ENCODE assay signal across 14 cellular contexts in the genomic region with DNA sequence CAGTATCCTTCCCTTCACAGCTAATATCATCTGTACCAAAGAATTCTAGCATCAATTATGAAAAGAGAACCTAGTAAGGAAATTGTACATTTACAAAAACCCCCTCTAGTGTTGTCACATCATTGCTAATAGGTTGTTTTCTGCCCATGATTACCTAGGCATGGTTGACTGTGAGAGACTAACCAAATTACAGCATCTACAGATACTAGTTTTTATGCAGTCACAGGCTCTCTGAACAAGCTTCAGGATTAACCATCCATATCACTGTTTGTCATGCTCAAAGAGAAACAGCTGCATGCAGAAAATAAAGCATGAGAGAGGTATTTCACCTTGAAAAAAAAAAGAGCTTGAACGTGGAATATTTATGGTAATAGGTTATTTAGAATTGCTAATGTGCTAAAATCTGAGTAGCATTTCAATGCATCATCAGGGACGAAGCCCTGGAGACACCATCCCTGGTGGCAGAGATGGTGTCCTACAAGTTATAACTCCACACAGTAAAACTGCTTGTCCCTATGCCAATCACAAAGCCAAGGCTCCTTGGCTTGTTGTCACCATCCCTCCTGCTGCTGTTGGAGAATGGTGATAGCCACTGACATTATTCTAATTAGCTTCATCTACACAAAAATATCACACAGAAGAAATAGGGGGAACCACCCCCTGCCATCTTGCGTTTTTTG. TPM values are rescaled to one million over a fixed set of nuclear protein-coding genes. Genes with fewer than 3 reads are reported as not detected.
DNase-seq lines count a peak whose midpoint lies in the region; ATAC-seq and TF ChIP-seq lines count a peak whose summit lies in the region.
"Had no signal": no experiment of that assay in that cellular context is flagged by ENCODE, and none has a peak within 500 bp of the region (broad histone marks: within the 10 kb centered on the region; RNA-seq: fewer than 3 reads in every experiment).

No MANE protein-coding gene starts in this region.

- H3K9me3 ChIP-seq in hepatocyte (ENCODE audit: low read depth) (no peaks in the 10 kb centered on the region), breast epithelium (no peaks in the 10 kb centered on the region)
- H3K9me3 ChIP-seq: gastroesophageal sphincter, mucosa of descending colon, upper lobe of right lung had no signal

- DNase-seq in DMS79 (lab: John Stamatoyannopoulos, UW) = peak; percentile 85
- DNase-seq in GM23338 (ENCODE audit: low spot score) = peak; percentile 44
- DNase-seq in RKO (ENCODE audit: low spot score) = peak; percentile 8
- DNase-seq in mesendoderm = peak; percentile 55
- no peak for DNase-seq in T-helper 2 cell treated with Interferon-gamma antibody and Interleukin-4, amounts not matched to agents 5 μg/mL and 100 μg/mL, for 36 hours (ENCODE audit: low spot score)
- no peak for DNase-seq in hepatocyte (ENCODE audit: low spot score)
- no peak for DNase-seq in breast epithelium (ENCODE audit: low spot score in 2 of 2)
- DNase-seq: activated naive CD4-positive, alpha-beta T cell treated with anti-CD3 and anti-CD28 coated beads for 36 hours; effector memory CD4-positive, alpha-beta T cell; GOT3; mucosa of descending colon; upper lobe of right lung had no signal

- no peak overlapping the region for H2BK15ac ChIP-seq in mesendoderm (replicated peaks; ENCODE audit: low read depth)

- no peak overlapping the region for H3K9ac ChIP-seq in mesendoderm (ENCODE audit: low read length)

- TF ChIP-seq POLR2A in breast epithelium (IDR thresholded peaks at IDR 0.05) = no peak

- peak overlapping the region; percentile 53 for H3K27ac Mint-ChIP-seq in GM23338
- H3K27ac Mint-ChIP-seq in T-helper 2 cell treated with Interferon-gamma antibody and Interleukin-4, amounts not matched to agents 5 μg/mL and 100 μg/mL, for 36 hours = no peak overlapping the region
- H3K27ac Mint-ChIP-seq: activated naive CD4-positive, alpha-beta T cell treated with anti-CD3 and anti-CD28 coated beads for 36 hours had no signal

- no peak overlapping the region for H2BK120ac ChIP-seq in mesendoderm (ENCODE audit: low read depth, low read length)

- peak overlapping the region; percentile 36 for H3K4me2 ChIP-seq in GM23338
- H3K4me2 ChIP-seq in mesendoderm (ENCODE audit: low read length) = no peak overlapping the region
- no peak overlapping the region for H3K4me2 ChIP-seq in hepatocyte

- H3K27me3 ChIP-seq in GM23338 (ENCODE audit: insufficient read depth) (no peaks in the 10 kb centered on the region), mesendoderm (ENCODE audit: insufficient read depth, low read length, poor library complexity) (no peaks in the 10 kb centered on the region), hepatocyte (no peaks in the 10 kb centered on the region), breast epithelium (no peaks in the 10 kb centered on the region)
- H3K27me3 ChIP-seq: gastroesophageal sphincter, upper lobe of right lung had no signal

- no peaks in the 10 kb centered on the region for H3K9me3 Mint-ChIP-seq in GM23338
- H3K9me3 Mint-ChIP-seq in T-helper 2 cell treated with Interferon-gamma antibody and Interleukin-4, amounts not matched to agents 5 μg/mL and 100 μg/mL, for 36 hours = no peaks in the 10 kb centered on the region
- H3K9me3 Mint-ChIP-seq: activated naive CD4-positive, alpha-beta T cell treated with anti-CD3 and anti-CD28 coated beads for 36 hours had no signal

- WGBS in mesendoderm (ENCODE audit: extremely low coverage, insufficient coverage, low lambda C conversion rate) = no CpG with 5 or more reads among the region's 3 CpGs
- 66% methylated on average over 3 of the region's 3 CpGs for WGBS in hepatocyte (ENCODE audit: low lambda C conversion rate, missing lambda C conversion rate)

- H3K4me1 Mint-ChIP-seq in GM23338 = peaks cover 45% of the 10 kb centered on the region
- H3K4me1 Mint-ChIP-seq in T-helper 2 cell treated with Interferon-gamma antibody and Interleukin-4, amounts not matched to agents 5 μg/mL and 100 μg/mL, for 36 hours (ENCODE audit: low read depth) = no peaks in the 10 kb centered on the region

- H4K5ac ChIP-seq in mesendoderm (ENCODE audit: low read length) = no peak overlapping the region

- H3K4me1 ChIP-seq in GM23338 (ENCODE audit: insufficient read depth) (peaks cover 61% of the 10 kb centered on the region), mesendoderm (ENCODE audit: control insufficient read depth, low read depth, low read length) (peaks cover 4% of the 10 kb centered on the region), hepatocyte (ENCODE audit: insufficient read depth) (no peaks in the 10 kb centered on the region), breast epithelium (no peaks in the 10 kb centered on the region)
- H3K4me1 ChIP-seq: gastroesophageal sphincter, upper lobe of right lung had no signal

- no peak overlapping the region for H3K18ac ChIP-seq in mesendoderm (ENCODE audit: low read length)

- H3K4ac ChIP-seq in mesendoderm (ENCODE audit: low read depth, low read length) = no peak overlapping the region

- H3K36me3 Mint-ChIP-seq in GM23338 (ENCODE audit: low read depth) = no peaks in the 10 kb centered on the region
- H3K36me3 Mint-ChIP-seq in T-helper 2 cell treated with Interferon-gamma antibody and Interleukin-4, amounts not matched to agents 5 μg/mL and 100 μg/mL, for 36 hours (ENCODE audit: low read depth) = no peaks in the 10 kb centered on the region

- intact Hi-C loops in breast epithelium (cut with DNase I; ENCODE audit: low total_unique reads) = no loop called here

- H2BK5ac ChIP-seq in mesendoderm (ENCODE audit: low read length) = no peak overlapping the region

- H3K4me3 ChIP-seq in GM23338 (no peak overlapping the region), mesendoderm (ENCODE audit: low read length) (no peak overlapping the region), hepatocyte (no peak overlapping the region), breast epithelium (no peak overlapping the region)
- H3K4me3 ChIP-seq: gastroesophageal sphincter, mucosa of descending colon, upper lobe of right lung had no signal

- peaks cover 2% of the 10 kb centered on the region for H3K27me3 Mint-ChIP-seq in GM23338 (ENCODE audit: insufficient read depth, low read depth, poor library complexity)
- H3K27me3 Mint-ChIP-seq in T-helper 2 cell treated with Interferon-gamma antibody and Interleukin-4, amounts not matched to agents 5 μg/mL and 100 μg/mL, for 36 hours (ENCODE audit: low read depth) = peaks cover 9% of the 10 kb centered on the region

- ATAC-seq in GM23338 (peak; percentile 85), HG03108 (IDR thresholded peaks at IDR 0.05; ENCODE audit: unreplicated experiment) (no peak)
- ATAC-seq: gastroesophageal sphincter, mucosa of descending colon had no signal

- H3K9me2 ChIP-seq in GM23338 (ENCODE audit: insufficient read depth) = no peaks in the 10 kb centered on the region
- H3K9me2 ChIP-seq in hepatocyte (replicated peaks; ENCODE audit: insufficient read depth) = no peaks in the 10 kb centered on the region

- H3F3A ChIP-seq in GM23338 (replicated peaks; ENCODE audit: low read depth) = no peaks in the 10 kb centered on the region

- no peak overlapping the region for H3K56ac ChIP-seq in mesendoderm (ENCODE audit: low read length)

- H3K79me2 ChIP-seq in GM23338 (replicated peaks; ENCODE audit: insufficient read depth) (no peaks in the 10 kb centered on the region), mesendoderm (ENCODE audit: control insufficient read depth, insufficient read depth, low read length) (no peaks in the 10 kb centered on the region), hepatocyte (no peaks in the 10 kb centered on the region)

- no peak overlapping the region for H4K8ac ChIP-seq in mesendoderm (ENCODE audit: low read depth, low read length)

- H4K20me1 ChIP-seq in GM23338 (replicated peaks; ENCODE audit: insufficient read depth) (no peaks in the 10 kb centered on the region), hepatocyte (ENCODE audit: insufficient read depth, poor library complexity, severe bottlenecking) (no peaks in the 10 kb centered on the region)

- H3K4me3 Mint-ChIP-seq in GM23338 = no peak overlapping the region
- no peak overlapping the region for H3K4me3 Mint-ChIP-seq in T-helper 2 cell treated with Interferon-gamma antibody and Interleukin-4, amounts not matched to agents 5 μg/mL and 100 μg/mL, for 36 hours
- H3K4me3 Mint-ChIP-seq: activated naive CD4-positive, alpha-beta T cell treated with anti-CD3 and anti-CD28 coated beads for 36 hours had no signal

- no peak overlapping the region for H3K23ac ChIP-seq in mesendoderm (ENCODE audit: low read length)

- H2AK5ac ChIP-seq in mesendoderm (ENCODE audit: low read length) = no peak overlapping the region

- H3K27ac ChIP-seq in GM23338 (ENCODE audit: low read depth) (no peak overlapping the region; the same call in 1 of the 2 replicates), mesendoderm (ENCODE audit: low read depth, low read length) (no peak overlapping the region), hepatocyte (no peak overlapping the region), breast epithelium (no peak overlapping the region)
- H3K27ac ChIP-seq: gastroesophageal sphincter, upper lobe of right lung had no signal

- H2AFZ ChIP-seq in GM23338 (no peak overlapping the region), hepatocyte (no peak overlapping the region)

- H3K36me3 ChIP-seq in GM23338 (ENCODE audit: insufficient read depth) = no peaks in the 10 kb centered on the region
- H3K36me3 ChIP-seq in mesendoderm (ENCODE audit: control insufficient read depth, insufficient read depth, low read length) = no peaks in the 10 kb centered on the region
- H3K36me3 ChIP-seq in hepatocyte (replicated peaks; ENCODE audit: insufficient read depth, low read depth) = no peaks in the 10 kb centered on the region
- H3K36me3 ChIP-seq in breast epithelium = no peaks in the 10 kb centered on the region
- H3K36me3 ChIP-seq: gastroesophageal sphincter, upper lobe of right lung had no signal

- TF ChIP-seq CTCF in GM23338 (conservative IDR thresholded peaks at IDR 0.05; ENCODE audit: low read depth in 2 of 2) = peak; percentile 23 to 45
- no peak for TF ChIP-seq CTCF in hepatocyte (IDR thresholded peaks at IDR 0.05; ENCODE audit: poor library complexity)
- no peak for TF ChIP-seq CTCF in breast epithelium (IDR thresholded peaks at IDR 0.05)

- H3K79me1 ChIP-seq in mesendoderm (ENCODE audit: low read length) = no peaks in the 10 kb centered on the region

TF ChIP-seq in GM23338, 12 proteins besides CTCF, POLR2A, EP300 and RAD21 (continues in another document):
- TF ChIP-seq CREB1 (CRISPR knock-in tag; IDR thresholded peaks at IDR 0.05; ENCODE audit: low read depth) (no peak), ZNF114 (CRISPR knock-in tag; IDR thresholded peaks at IDR 0.05) (no peak)

RNA-seq across cellular contexts. Expression of a gene that starts 5.4 kb away (rescaled TPM):
- 8.2 and 13.7 TPM in 2 replicates for total RNA-seq in GM23338 (2014; rRNA removed; shearing (Covaris generic))
- polyA plus RNA-seq in GM23338 (2016; fragmentation: Nextera tagmentation; extraction: Ambion mirVana) (4.9 and 6.2 TPM in 2 replicates), hepatocyte (0.75 and 3.4 TPM in 2 replicates)
- polyA plus RNA-seq in mesendoderm (2013, experiment 1 of 2) = 0.55 TPM
- polyA plus RNA-seq in mesendoderm (2013, experiment 2 of 2) = 0.36 TPM
- total RNA-seq in hepatocyte (2.2 and 3.3 TPM in 2 replicates), breast epithelium (1 to 10 TPM; 2.0 to 2.8 (median 2.6) TPM)

Comparison
In these comparisons a context has a peak if more than half of its experiments do, and no peak if none do; other contexts are left out.
1. DNase-seq: peak in DMS79 (single experiment), GM23338 (single experiment), RKO (single experiment) and mesendoderm (single experiment); none in T-helper 2 cell treated with Interferon-gamma antibody and Interleukin-4, amounts not matched to agents 5 μg/mL and 100 μg/mL, for 36 hours (single experiment), hepatocyte (single experiment) and breast epithelium (0 of 2).
2. CTCF ChIP-seq: peak in GM23338 (2 of 2); none in hepatocyte (single experiment) and breast epithelium (0 of 3).